In genomic region chr10:68231916-68232315, GRCh38 we compare ENCODE assay signal across 8 cellular contexts. TPM values are rescaled to one million over a fixed set of nuclear protein-coding genes. Genes with fewer than 3 reads are reported as not detected.
DNase-seq lines count a peak whose midpoint lies in the region; ATAC-seq and TF ChIP-seq lines count a peak whose summit lies in the region.

Gene ATOH7 (minus strand): TSS chr10:68232113. CDS start chr10:68231677, 436 bp downstream.

- peaks cover 14% of the 10 kb centered on the region for H3K4me1 Mint-ChIP-seq in HFFc6 (ENCODE audit: low read depth)
- peaks cover 8% of the 10 kb centered on the region for H3K4me1 Mint-ChIP-seq in activated T-helper 1 cell treated with anti-CD3 and anti-CD28 coated beads, Interleukin-12 subunit alpha, Interleukin-12 subunit beta, Interleukin-2, Interleukin-4 antibody, amounts not matched to agents 30 ng/mL and 10 ng/mL and 1 ng/mL, durations not matched to agents 14 hours and 24 hours and 36 hours (ENCODE audit: low read depth)

- ATAC-seq in HG03565 (IDR thresholded peaks at IDR 0.05; ENCODE audit: unreplicated experiment), result no peak

- 69 to 83% (median 75%) methylated on average over 11 of the region's 11 CpGs for WGBS in spleen, 5 donors

- TF ChIP-seq CTCF in HFFc6 (IDR thresholded peaks at IDR 0.05), result no peak
- no peak for TF ChIP-seq CTCF in spleen (IDR thresholded peaks at IDR 0.05 in 8 of 11, conservative IDR thresholded peaks at IDR 0.05 in 3 of 11)

- no peaks in the 10 kb centered on the region for H3K36me3 Mint-ChIP-seq in HFFc6 (ENCODE audit: low read depth)
- H3K36me3 Mint-ChIP-seq in activated T-helper 1 cell treated with anti-CD3 and anti-CD28 coated beads, Interleukin-12 subunit alpha, Interleukin-12 subunit beta, Interleukin-2, Interleukin-4 antibody, amounts not matched to agents 30 ng/mL and 10 ng/mL and 1 ng/mL, durations not matched to agents 14 hours and 24 hours and 36 hours (ENCODE audit: low read depth), result no peaks in the 10 kb centered on the region

- peak within 1 kb of the TSS; percentile 83 for H3K4me3 Mint-ChIP-seq in HFFc6
- H3K4me3 Mint-ChIP-seq in activated T-helper 1 cell treated with anti-CD3 and anti-CD28 coated beads, Interleukin-12 subunit alpha, Interleukin-12 subunit beta, Interleukin-2, Interleukin-4 antibody, amounts not matched to agents 30 ng/mL and 10 ng/mL and 1 ng/mL, durations not matched to agents 14 hours and 24 hours and 36 hours, result peak within 1 kb of the TSS; percentile 83

- H3K27me3 Mint-ChIP-seq in HFFc6 (ENCODE audit: insufficient read depth), result peaks cover 14% of the 10 kb centered on the region; the same call in 1 of the 2 replicates
- H3K27me3 Mint-ChIP-seq in activated T-helper 1 cell treated with anti-CD3 and anti-CD28 coated beads, Interleukin-12 subunit alpha, Interleukin-12 subunit beta, Interleukin-2, Interleukin-4 antibody, amounts not matched to agents 30 ng/mL and 10 ng/mL and 1 ng/mL, durations not matched to agents 14 hours and 24 hours and 36 hours (ENCODE audit: insufficient read depth), result peaks cover 55% of the 10 kb centered on the region

- DNase-seq in HFFc6 (no peak), spleen (no peak), NCI-H526 treated with DMSO at 0.1 percent for 48 hours (lab: John Stamatoyannopoulos, UW) (no peak), COR-L47 (lab: John Stamatoyannopoulos, UW) (no peak), GM19240 (ENCODE audit: insufficient read length, low spot score) (no peak)
- no peak for DNase-seq in activated T-helper 1 cell treated with anti-CD3 and anti-CD28 coated beads, Interleukin-12 subunit alpha, Interleukin-12 subunit beta, Interleukin-2, Interleukin-4 antibody, amounts not matched to agents 30 ng/mL and 10 ng/mL and 1 ng/mL, durations not matched to agents 14 hours and 24 hours and 36 hours (ENCODE audit: low spot score)

- intact Hi-C loops in activated T-helper 1 cell treated with anti-CD3 and anti-CD28 coated beads, Interleukin-12 subunit alpha, Interleukin-12 subunit beta, Interleukin-2, Interleukin-4 antibody, amounts not matched to agents 30 ng/mL and 10 ng/mL and 1 ng/mL, durations not matched to agents 14 hours and 24 hours and 36 hours (cut with micrococcal nuclease), result loop anchor here (5.0 kb wide), 1 partner anchor 100 kb away; the partner anchor contains the start of genes HNRNPH3 and PBLD
- intact Hi-C loops in spleen (cut with DNase I; ENCODE audit: low total_unique reads), result no loop called here

- H3K9ac ChIP-seq in iPS-20b (ENCODE audit: low read depth, low read length), result peak within 1 kb of the TSS; percentile 77; the same call in 1 of the 2 replicates

- peak within 1 kb of the TSS; percentile 82 for H3K4me3 ChIP-seq in iPS-20b (ENCODE audit: low read length)
- H3K4me3 ChIP-seq in spleen, result peak within 1 kb of the TSS; percentile 44 to 80 (median 54)

- no peaks in the 10 kb centered on the region for H3K9me3 Mint-ChIP-seq in HFFc6
- no peaks in the 10 kb centered on the region for H3K9me3 Mint-ChIP-seq in activated T-helper 1 cell treated with anti-CD3 and anti-CD28 coated beads, Interleukin-12 subunit alpha, Interleukin-12 subunit beta, Interleukin-2, Interleukin-4 antibody, amounts not matched to agents 30 ng/mL and 10 ng/mL and 1 ng/mL, durations not matched to agents 14 hours and 24 hours and 36 hours

- no peaks in the 10 kb centered on the region for H3K4me1 ChIP-seq in iPS-20b (ENCODE audit: insufficient read depth, low read length)
- peaks cover 0 to 16% (median 12%) of the 10 kb centered on the region in 6 donors for H3K4me1 ChIP-seq in spleen

- H3K27ac Mint-ChIP-seq in HFFc6, result peak within 1 kb of the TSS; percentile 66
- no peak within 1 kb of the TSS for H3K27ac Mint-ChIP-seq in activated T-helper 1 cell treated with anti-CD3 and anti-CD28 coated beads, Interleukin-12 subunit alpha, Interleukin-12 subunit beta, Interleukin-2, Interleukin-4 antibody, amounts not matched to agents 30 ng/mL and 10 ng/mL and 1 ng/mL, durations not matched to agents 14 hours and 24 hours and 36 hours

- H3K27me3 ChIP-seq in iPS-20b (ENCODE audit: insufficient read depth, low read length), result peaks cover 44% of the 10 kb centered on the region
- peaks cover 0 to 39% (median 10%) of the 10 kb centered on the region in 7 donors for H3K27me3 ChIP-seq in spleen (replicated peaks in 1 of 7)

- H3K36me3 ChIP-seq in iPS-20b (ENCODE audit: insufficient read depth, low read depth, low read length), result no peaks in the 10 kb centered on the region
- no peaks in the 10 kb centered on the region for H3K36me3 ChIP-seq in spleen

- H3K9me3 ChIP-seq in iPS-20b (ENCODE audit: insufficient read depth, low read depth, low read length), result no peaks in the 10 kb centered on the region
- no peaks in the 10 kb centered on the region for H3K9me3 ChIP-seq in spleen

- H3K27ac ChIP-seq in iPS-20b (ENCODE audit: low read length) (no peak within 1 kb of the TSS), spleen (peak within 1 kb of the TSS in 6 of 8 donors; percentile 21 to 65 (median 56))

- TF ChIP-seq POLR2A in spleen (IDR thresholded peaks at IDR 0.05), result no peak

RNA-seq across cellular contexts. Expression of gene ATOH7, which starts in this region (rescaled TPM):
- total RNA-seq in HFFc6 (2021; fragmentation: NEBNext Ultra II Directional; extraction: Animal tissue kit (Norgen Biotek cat#: 25700)), result under 1 TPM in 2 of 6 experiments, not detected in 4; 0.11 to 0.12 TPM
- not detected in 2 replicates for total RNA-seq in activated T-helper 1 cell treated with anti-CD3 and anti-CD28 coated beads, Interleukin-12 subunit alpha, Interleukin-12 subunit beta, Interleukin-2, Interleukin-4 antibody, amounts not matched to agents 30 ng/mL and 10 ng/mL and 1 ng/mL, durations not matched to agents 14 hours and 24 hours and 36 hours
- not detected for total RNA-seq in spleen
- under 1 TPM; 0.04 to 0.10 (median 0.08) TPM for polyA plus RNA-seq in spleen
